8 cellular contexts compared by ENCODE assay signal in genomic region chr16:47599512-47599911, GRCh38.
A peak's percentile ranks its signal among the peaks of the same experiment; 100 is the strongest.
DNase-seq lines count a peak whose midpoint lies in the region; ATAC-seq lines count a peak whose summit lies in the region.
"Had no signal": no experiment of that assay in that cellular context is flagged by ENCODE, and none has a peak within 500 bp of the region (broad histone marks: within the 10 kb centered on the region; RNA-seq: fewer than 3 reads in every experiment).

No MANE protein-coding gene starts in this region.

- ATAC-seq in GM18873 (IDR thresholded peaks at IDR 0.05; ENCODE audit: low FRiP score, unreplicated experiment) (peak; percentile 81), GM21576 (IDR thresholded peaks at IDR 0.05; ENCODE audit: unreplicated experiment) (peak; percentile 83), HG03159 (IDR thresholded peaks at IDR 0.05; ENCODE audit: unreplicated experiment) (peak; percentile 69)

- no peak for DNase-seq in stimulated activated CD4-positive, alpha-beta T cell treated with anti-CD3 and anti-CD28 coated beads, Interleukin-4, amount 100 ng/mL, for 4 hours
- no peak for DNase-seq in cerebellum (ENCODE audit: low spot score)
- no peak for DNase-seq in NCI-H1694 treated with DMSO at 0.1 percent for 48 hours (lab: John Stamatoyannopoulos, UW)
- no peak for DNase-seq in NCI-H2227 treated with DMSO at 0.1 percent for 48 hours (lab: John Stamatoyannopoulos, UW)
- DNase-seq: NCI-H2029 treated with DMSO at 0.1 percent for 48 hours had no signal
